8 cellular contexts compared by ENCODE assay signal in the genomic region with DNA sequence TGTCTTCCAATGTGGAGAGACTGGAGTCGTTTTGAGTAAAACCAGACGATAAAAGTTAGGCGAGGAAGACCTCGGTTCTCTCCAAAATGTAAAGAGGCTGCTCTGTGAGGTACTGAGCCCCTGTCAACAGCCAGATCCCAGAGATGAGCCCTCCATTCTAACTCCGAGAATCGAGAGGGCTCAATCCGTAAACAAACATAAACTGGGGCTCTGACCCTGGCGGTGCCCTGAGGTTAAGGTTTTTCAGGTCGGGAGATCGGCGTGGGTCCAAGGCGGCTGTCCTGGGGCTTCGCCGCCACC. TPM values are rescaled to one million over a fixed set of nuclear protein-coding genes. Genes with fewer than 3 reads are reported as not detected.
A peak's percentile ranks its signal among the peaks of the same experiment; 100 is the strongest.
DNase-seq lines count a peak whose midpoint lies in the region; FAIRE-seq and TF ChIP-seq lines count a peak whose summit lies in the region.

No MANE protein-coding gene starts in this region.

- peak overlapping the region; percentile 91 to 99 for H3K9ac ChIP-seq in duodenal mucosa (ENCODE audit: low read depth in 1 of 2, low read length in 2 of 2)
- H3K9ac ChIP-seq in neural progenitor cell, result peak overlapping the region; percentile 74

- H3K9me3 ChIP-seq in MG63 (no peaks in the 10 kb centered on the region), duodenal mucosa (ENCODE audit: control insufficient read depth in 1 of 2, low read length in 2 of 2) (no peaks in the 10 kb centered on the region), neural progenitor cell (ENCODE audit: low read depth) (no peaks in the 10 kb centered on the region)

- H3K4me2 ChIP-seq in neural progenitor cell, result peak overlapping the region; percentile 85

- peak overlapping the region; percentile 88 for H3K4me3 Mint-ChIP-seq in neural progenitor cell

- TF ChIP-seq POLR2A in GM12892 (IDR thresholded peaks at IDR 0.05; ENCODE audit: low read depth, low read length), result no peak

- peaks cover 26 to 34% of the 10 kb centered on the region in 2 donors for H3K4me1 ChIP-seq in duodenal mucosa (ENCODE audit: control insufficient read depth in 1 of 2, insufficient read depth in 2 of 2, low read length in 2 of 2)
- H3K4me1 ChIP-seq in neural progenitor cell, result peaks cover 5% of the 10 kb centered on the region

- no peak for TF ChIP-seq CTCF in GM12864 (IDR thresholded peaks at IDR 0.05; ENCODE audit: low read depth, low read length, missing control alignments)
- no peak for TF ChIP-seq CTCF in neural progenitor cell (IDR thresholded peaks at IDR 0.05)

- H3K4me3 ChIP-seq in GM12864 (ENCODE audit: low read depth, low read length), result peak overlapping the region; percentile 77
- peak overlapping the region; percentile 98 for H3K4me3 ChIP-seq in MG63
- H3K4me3 ChIP-seq in duodenal mucosa (ENCODE audit: low read depth in 1 of 2, low read length in 2 of 2), result peak overlapping the region; percentile 96 to 99
- peak overlapping the region; percentile 93 for H3K4me3 ChIP-seq in neural progenitor cell

- peaks cover 33% of the 10 kb centered on the region for H3K79me2 ChIP-seq in neural progenitor cell (ENCODE audit: low read depth)

- H3K27ac ChIP-seq in duodenal mucosa (ENCODE audit: low read depth, low read length) (peak overlapping the region; percentile 93), neural progenitor cell (peak overlapping the region; percentile 36)

- H3K27me3 Mint-ChIP-seq in neural progenitor cell (ENCODE audit: insufficient read depth, low read depth), result peaks cover 6% of the 10 kb centered on the region

- H2AFZ ChIP-seq in neural progenitor cell (replicated peaks), result peak overlapping the region; percentile 98

- H3F3A ChIP-seq in neural progenitor cell (ENCODE audit: low read depth), result peaks cover 9% of the 10 kb centered on the region

- H4K20me1 ChIP-seq in neural progenitor cell (ENCODE audit: low read depth), result no peaks in the 10 kb centered on the region

- FAIRE-seq in GM12892 (lab: Jason Lieb, UNC), result no peak

- no peaks in the 10 kb centered on the region for H3K27me3 ChIP-seq in MG63
- no peaks in the 10 kb centered on the region for H3K27me3 ChIP-seq in duodenal mucosa (ENCODE audit: control insufficient read depth in 1 of 2, insufficient read depth in 2 of 2, low read length in 2 of 2)
- H3K27me3 ChIP-seq in neural progenitor cell, result no peaks in the 10 kb centered on the region

- H3K36me3 Mint-ChIP-seq in neural progenitor cell, result peaks cover 2% of the 10 kb centered on the region

- peak overlapping the region; percentile 31 for H3K27ac Mint-ChIP-seq in neural progenitor cell

- DNase-seq in GM12864 (ENCODE audit: low read depth), result no peak
- DNase-seq in MG63, result no peak
- DNase-seq in neural progenitor cell (ENCODE audit: low spot score), result peak; percentile 49
- no peak for DNase-seq in GM12892 (ENCODE audit: insufficient read length)
- no peak for DNase-seq in NCI-H2171 (lab: John Stamatoyannopoulos, UW)
- no peak for DNase-seq in effector CD8-positive, alpha-beta T cell (lab: John Stamatoyannopoulos, UW)
- DNase-seq in SW 1271 (lab: John Stamatoyannopoulos, UW), result no peak

- peaks cover 7% of the 10 kb centered on the region; the same call in 1 of the 2 replicates for H3K36me3 ChIP-seq in MG63
- H3K36me3 ChIP-seq in duodenal mucosa (ENCODE audit: control insufficient read depth in 1 of 2, insufficient read depth in 2 of 2, low read length in 2 of 2), result peaks cover 0 to 3% of the 10 kb centered on the region in 2 donors
- no peaks in the 10 kb centered on the region for H3K36me3 ChIP-seq in neural progenitor cell

- peaks cover 32% of the 10 kb centered on the region for H3K4me1 Mint-ChIP-seq in neural progenitor cell

- no peaks in the 10 kb centered on the region for H3K9me3 Mint-ChIP-seq in neural progenitor cell

RNA-seq across cellular contexts. Expression of gene TBCCD1, which starts 0.4 kb away (rescaled TPM):
- total RNA-seq in MG63 (2014; rRNA removed; shearing (Covaris generic); ENCODE audit: low replicate concordance), result 21.5 and 24.1 TPM in 2 replicates
- total RNA-seq in neural progenitor cell (ENCODE audit: low replicate concordance), result 16.8 and 21.1 TPM in 2 replicates
- 10.8 TPM for polyA plus RNA-seq in GM12892 (2012; ENCODE audit: missing spikeins)

RNA-seq across cellular contexts. Expression of gene DNAJB11, which starts 3.8 kb away (rescaled TPM):
- 63.1 and 86.8 TPM in 2 replicates for total RNA-seq in MG63 (2014; rRNA removed; shearing (Covaris generic); ENCODE audit: low replicate concordance)
- total RNA-seq in neural progenitor cell (ENCODE audit: low replicate concordance), result 52.7 and 73.0 TPM in 2 replicates
- 37.1 TPM for polyA plus RNA-seq in GM12892 (2012; ENCODE audit: missing spikeins)

RNA-seq across cellular contexts. Expression of gene CRYGS, which starts 22.5 kb away (rescaled TPM):
- 0.66 TPM in 1 of 2 replicates, not detected in the other for total RNA-seq in MG63 (2014; rRNA removed; shearing (Covaris generic); ENCODE audit: low replicate concordance)
- total RNA-seq in neural progenitor cell (ENCODE audit: low replicate concordance), result 1.1 and 1.4 TPM in 2 replicates
- polyA plus RNA-seq in GM12892 (2012; ENCODE audit: missing spikeins), result 2.9 TPM

RNA-seq across cellular contexts. Expression of gene AHSG, which starts 46.1 kb away (rescaled TPM):
- total RNA-seq in MG63 (2014; rRNA removed; shearing (Covaris generic); ENCODE audit: low replicate concordance), result not detected in 2 replicates
- not detected in 2 replicates for total RNA-seq in neural progenitor cell (ENCODE audit: low replicate concordance)
- polyA plus RNA-seq in GM12892 (2012; ENCODE audit: missing spikeins), result not detected
